30 cellular contexts compared by ENCODE assay signal in genomic region chr7:127017196-127017595, GRCh38.
DNase-seq lines count a peak whose midpoint lies in the region; ATAC-seq, FAIRE-seq and TF ChIP-seq lines count a peak whose summit lies in the region.
"Had no signal": no experiment of that assay in that cellular context is flagged by ENCODE, and none has a peak within 500 bp of the region (broad histone marks: within the 10 kb centered on the region; RNA-seq: fewer than 3 reads in every experiment).

No MANE protein-coding gene starts in this region.

- FAIRE-seq in HepG2 (lab: Jason Lieb, UNC): no peak
- FAIRE-seq in K562 (lab: Jason Lieb, UNC): peak; percentile 6
- FAIRE-seq: A549, D721Med had no signal

- H3K9me3 ChIP-seq in HepG2 (ENCODE audit: low read length) (no peaks in the 10 kb centered on the region), right lobe of liver (no peaks in the 10 kb centered on the region), K562 (replicated peaks; ENCODE audit: control insufficient read depth, insufficient read depth, low read depth, low read length) (no peaks in the 10 kb centered on the region; the same call in 1 of the 2 replicates)
- H3K9me3 ChIP-seq: A549; BE2C; BLaER1; BLaER1 treated with 17β-estradiol and CSF1 and Interleukin-3, amounts not matched to agents 10 nM and 100 nM; Caco-2 had no signal

- H3K27me3 ChIP-seq in HepG2 (ENCODE audit: control insufficient read depth in 1 of 2, insufficient read depth in 2 of 2, low read length in 2 of 2) (no peaks in the 10 kb centered on the region), right lobe of liver (no peaks in the 10 kb centered on the region), K562 (ENCODE audit: control insufficient read depth in 2 of 2, insufficient read depth in 2 of 2, low read length in 2 of 2) (no peaks in the 10 kb centered on the region)
- H3K27me3 ChIP-seq: BLaER1; BLaER1 treated with 17β-estradiol and CSF1 and Interleukin-3, amounts not matched to agents 10 nM and 100 nM had no signal

- H3K4me3 ChIP-seq in HepG2 (replicated peaks in 1 of 3; ENCODE audit: insufficient read depth in 1 of 3, low read depth in 2 of 3, low read length in 3 of 3) (no peak overlapping the region), right lobe of liver (no peak overlapping the region), K562 (no peak overlapping the region)
- H3K4me3 ChIP-seq: A549; BLaER1; BLaER1 treated with 17β-estradiol and CSF1 and Interleukin-3, amounts not matched to agents 10 nM and 100 nM had no signal

- TF ChIP-seq POLR2A in HepG2 (IDR thresholded peaks at IDR 0.05; ENCODE audit: insufficient read depth in 1 of 2, low read depth in 2 of 2, low read length in 2 of 2) (no peak), right lobe of liver (IDR thresholded peaks at IDR 0.05) (no peak), K562 (conservative IDR thresholded peaks at IDR 0.05) (no peak)

- DNase-seq in HepG2 (ENCODE audit: low spot score) (no peak), right lobe of liver (no peak), K562 (ENCODE audit: extremely low read depth in 1 of 4, low spot score in 3 of 4) (no peak), left colon (no peak)
- DNase-seq: 8988T; ACHN; AML-193; BE2C; C1 segment of cervical spinal cord; Caco-2; Calu3; CD4-positive, alpha-beta memory T cell; CD4-positive, alpha-beta T cell; CD4-positive, CD25-positive, alpha-beta regulatory T cell; CD8-positive, alpha-beta memory T cell; CD8-positive, alpha-beta T cell; COR-L47; DMS 273 treated with DMSO at 0.1 percent for 48 hours; DMS153; DMS53; DMS79; DMS79 treated with DMSO at 0.1 percent for 48 hours; DND-41; EL had no signal

- 2% methylated on average over 2 of the region's 2 CpGs for WGBS in HepG2 (ENCODE audit: low lambda C conversion rate)
- WGBS in right lobe of liver (ENCODE audit: insufficient coverage, low coverage, low lambda C conversion rate, missing lambda C conversion rate): 59% methylated on average over 2 of the region's 2 CpGs
- 0% methylated on average over 2 of the region's 2 CpGs for WGBS in K562 (ENCODE audit: insufficient coverage, low coverage, missing lambda C conversion rate)

- TF ChIP-seq EP300 in HepG2 (IDR thresholded peaks at IDR 0.05; ENCODE audit: low read depth in 2 of 2, low read length in 2 of 2): no peak
- TF ChIP-seq EP300 in HepG2 (CRISPR knock-in tag; IDR thresholded peaks at IDR 0.05; ENCODE audit: borderline replicate concordance): no peak
- no peak for TF ChIP-seq EP300 in K562 (IDR thresholded peaks at IDR 0.05; ENCODE audit: low read length)

- no peak for TF ChIP-seq CTCF in HepG2 (CRISPR knock-in tag; IDR thresholded peaks at IDR 0.05)
- no peak for TF ChIP-seq CTCF in right lobe of liver (IDR thresholded peaks at IDR 0.05)
- no peak for TF ChIP-seq CTCF in K562 (IDR thresholded peaks at IDR 0.05 in 2 of 3, conservative IDR thresholded peaks at IDR 0.05 in 1 of 3; ENCODE audit: insufficient read depth in 2 of 3, low read depth in 1 of 3, low read length in 3 of 3)

- no peak overlapping the region for H3K4me2 ChIP-seq in HepG2 (ENCODE audit: low read depth, low read length)
- no peak overlapping the region for H3K4me2 ChIP-seq in K562 (ENCODE audit: insufficient read depth, low read length)
- H3K4me2 ChIP-seq: A549; BLaER1; BLaER1 treated with 17β-estradiol and CSF1 and Interleukin-3, amounts not matched to agents 10 nM and 100 nM had no signal

- BruUV-seq in HepG2 (replicated peaks; lab: Mats Ljungman, UMichigan): no TSS peak
- no TSS peak for BruUV-seq in K562 (replicated peaks; lab: Mats Ljungman, UMichigan)

- H3K79me2 ChIP-seq in HepG2 (ENCODE audit: insufficient read depth, low read length) (no peaks in the 10 kb centered on the region), K562 (ENCODE audit: control insufficient read depth, insufficient read depth, low read length) (no peaks in the 10 kb centered on the region)

- intact Hi-C loops in HepG2 (cut with micrococcal nuclease; ENCODE audit: unreplicated experiment): no loop called here
- intact Hi-C loops in right lobe of liver (cut with DNase I): no loop called here
- intact Hi-C loops in K562 (cut with micrococcal nuclease): no loop called here
- intact Hi-C loops in left colon (cut with DNase I, micrococcal nuclease): no loop called here

- H2AFZ ChIP-seq in HepG2 (ENCODE audit: low read length): no peak overlapping the region
- H2AFZ ChIP-seq in K562 (ENCODE audit: low read depth, low read length): no peak overlapping the region

- no peaks in the 10 kb centered on the region for H3K9me1 ChIP-seq in K562 (ENCODE audit: control insufficient read depth, insufficient read depth, low read length)

- ATAC-seq in HepG2 (no peak), right lobe of liver (no peak), K562 (no peak), left colon (no peak)
- ATAC-seq: A549; CD8-positive, alpha-beta T cell had no signal

- no peaks in the 10 kb centered on the region for H3K4me1 ChIP-seq in HepG2 (ENCODE audit: insufficient read depth, low read length)
- no peaks in the 10 kb centered on the region for H3K4me1 ChIP-seq in right lobe of liver
- no peaks in the 10 kb centered on the region for H3K4me1 ChIP-seq in K562 (replicated peaks in 1 of 2; ENCODE audit: control insufficient read depth in 2 of 2, insufficient read depth in 2 of 2, low read length in 2 of 2)
- H3K4me1 ChIP-seq: A549; BE2C; BLaER1; BLaER1 treated with 17β-estradiol and CSF1 and Interleukin-3, amounts not matched to agents 10 nM and 100 nM; Caco-2 had no signal

- in situ Hi-C loops in HepG2 (cut with HindIII; ENCODE audit: extremely low pct_ligation_motif_present, low pct_unique_long_range_greater_than_20kb): no loop called here
- in situ Hi-C loops in K562 (cut with MboI): no loop called here

- CTCF ChIA-PET in HepG2 (lab: Yijun Ruan, JAX; ENCODE audit: low intra/inter-chr PET ratio, low total read pairs): no interaction called here
- CTCF ChIA-PET in K562 (lab: Yijun Ruan, JAX; ENCODE audit: low intra/inter-chr PET ratio): no interaction called here

- TF ChIP-seq RAD21 in HepG2 (CRISPR knock-in tag; IDR thresholded peaks at IDR 0.05) (no peak), K562 (CRISPR knock-in tag; conservative IDR thresholded peaks at IDR 0.05 in 1 of 2, IDR thresholded peaks at IDR 0.05 in 1 of 2) (no peak)

- no peaks in the 10 kb centered on the region for H4K20me1 ChIP-seq in HepG2 (ENCODE audit: insufficient read depth, low read length)
- H4K20me1 ChIP-seq in K562 (replicated peaks; ENCODE audit: control insufficient read depth, insufficient read depth, low read length): no peaks in the 10 kb centered on the region
- H4K20me1 ChIP-seq: BLaER1; BLaER1 treated with 17β-estradiol and CSF1 and Interleukin-3, amounts not matched to agents 10 nM and 100 nM had no signal

- H3K9ac ChIP-seq in HepG2 (ENCODE audit: insufficient read depth, low read depth, low read length) (no peak overlapping the region), K562 (ENCODE audit: insufficient read depth in 1 of 2, low read depth in 2 of 2, low read length in 2 of 2) (no peak overlapping the region)
- H3K9ac ChIP-seq: BLaER1; BLaER1 treated with 17β-estradiol and CSF1 and Interleukin-3, amounts not matched to agents 10 nM and 100 nM had no signal

- H3K36me3 ChIP-seq in HepG2 (replicated peaks in 1 of 2; ENCODE audit: control insufficient read depth in 1 of 2, insufficient read depth in 2 of 2, low read length in 2 of 2) (no peaks in the 10 kb centered on the region), right lobe of liver (no peaks in the 10 kb centered on the region), K562 (ENCODE audit: control insufficient read depth, insufficient read depth, low read length) (no peaks in the 10 kb centered on the region)
- H3K36me3 ChIP-seq: BE2C; BLaER1; BLaER1 treated with 17β-estradiol and CSF1 and Interleukin-3, amounts not matched to agents 10 nM and 100 nM had no signal

- no peak overlapping the region for H3K27ac ChIP-seq in HepG2 (ENCODE audit: extremely low read length, insufficient read depth, low read length)
- no peak overlapping the region for H3K27ac ChIP-seq in right lobe of liver
- no peak overlapping the region for H3K27ac ChIP-seq in K562 (ENCODE audit: extremely low read depth, low read depth, low read length)
- H3K27ac ChIP-seq: 22Rv1; A549; BLaER1; BLaER1 treated with 17β-estradiol and CSF1 and Interleukin-3, amounts not matched to agents 10 nM and 100 nM; C4-2B had no signal

- POLR2A ChIA-PET in HepG2 (lab: Yijun Ruan, JAX) (no interaction called here), K562 (lab: Yijun Ruan, JAX) (no interaction called here)

TF ChIP-seq in HepG2, 621 proteins besides CTCF, POLR2A, EP300 and RAD21:
- TF ChIP-seq CREB1 (IDR thresholded peaks at IDR 0.05) (peak; percentile 56), CREB1 (CRISPR knock-in tag; IDR thresholded peaks at IDR 0.05) (no peak), ATF7 (IDR thresholded peaks at IDR 0.05) (0 out of 2 replicates have a peak, but pooled peaks have one; percentile 16), ATF7 (CRISPR knock-in tag; IDR thresholded peaks at IDR 0.05) (no peak), NCOA5 (CRISPR knock-in tag; IDR thresholded peaks at IDR 0.05) (no peak)

TF ChIP-seq in K562, 482 proteins besides CTCF, POLR2A, EP300 and RAD21 (continues in another document):
- TF ChIP-seq ZBTB49 (CRISPR knock-in tag; IDR thresholded peaks at IDR 0.05; ENCODE audit: borderline replicate concordance) (no peak), HOXB6 (CRISPR knock-in tag; IDR thresholded peaks at IDR 0.05; ENCODE audit: borderline replicate concordance) (no peak), ZNF274 (IDR thresholded peaks at IDR 0.05; ENCODE audit: borderline replicate concordance, low read depth, low read length) (no peak), BACH1 (tag; IDR thresholded peaks at IDR 0.05) (no peak), NCOA2 (IDR thresholded peaks at IDR 0.05; ENCODE audit: partially characterized antibody in 2 of 2) (no peak)
